10 cellular contexts compared by ENCODE assay signal in genomic region chr9:131635912-131636311, GRCh38.
DNase-seq lines count a peak whose midpoint lies in the region; ATAC-seq and TF ChIP-seq lines count a peak whose summit lies in the region.
"Had no signal": no experiment of that assay in that cellular context is flagged by ENCODE, and none has a peak within 500 bp of the region (broad histone marks: within the 10 kb centered on the region; RNA-seq: fewer than 3 reads in every experiment).

No MANE protein-coding gene starts in this region.

- intact Hi-C loops in esophagus muscularis mucosa (cut with DNase I): no loop called here

- peaks cover 16% of the 10 kb centered on the region for H3K4me1 Mint-ChIP-seq in progenitor cell of endocrine pancreas (ENCODE audit: low read depth)

- H3K4me3 Mint-ChIP-seq in progenitor cell of endocrine pancreas (ENCODE audit: low read depth): no peak overlapping the region

- no peak for ATAC-seq in GM19324 (IDR thresholded peaks at IDR 0.05; ENCODE audit: low FRiP score, unreplicated experiment)

- peaks cover 48% of the 10 kb centered on the region for H3K4me1 ChIP-seq in SJSA1 (replicated peaks)
- peaks cover 14 to 25% (median 20%) of the 10 kb centered on the region in 4 donors for H3K4me1 ChIP-seq in esophagus muscularis mucosa

- no peak for TF ChIP-seq CTCF in esophagus muscularis mucosa (IDR thresholded peaks at IDR 0.05)
- TF ChIP-seq CTCF in progenitor cell of endocrine pancreas (IDR thresholded peaks at IDR 0.05; ENCODE audit: unreplicated experiment): no peak

- H3K27ac Mint-ChIP-seq in progenitor cell of endocrine pancreas: peak overlapping the region; percentile 93

- no peaks in the 10 kb centered on the region for H3K27me3 Mint-ChIP-seq in progenitor cell of endocrine pancreas

- H3K9me3 ChIP-seq in SJSA1 (replicated peaks) (no peaks in the 10 kb centered on the region), esophagus muscularis mucosa (no peaks in the 10 kb centered on the region)
- H3K9me3 ChIP-seq: SJCRH30 had no signal

- no peak for TF ChIP-seq POLR2A in esophagus muscularis mucosa (IDR thresholded peaks at IDR 0.05; ENCODE audit: low read depth)

- peaks cover 13% of the 10 kb centered on the region for H3K36me3 Mint-ChIP-seq in progenitor cell of endocrine pancreas (ENCODE audit: insufficient read depth)

- no peaks in the 10 kb centered on the region for H3K9me3 Mint-ChIP-seq in progenitor cell of endocrine pancreas (ENCODE audit: low read depth)

- no peaks in the 10 kb centered on the region for H3K27me3 ChIP-seq in SJSA1 (replicated peaks)
- H3K27me3 ChIP-seq in esophagus muscularis mucosa: no peaks in the 10 kb centered on the region
- H3K27me3 ChIP-seq: SJCRH30 had no signal

- H3K4me3 ChIP-seq in SJSA1 (no peak overlapping the region), esophagus muscularis mucosa (no peak overlapping the region)
- H3K4me3 ChIP-seq: SJCRH30 had no signal

- WGBS in esophagus muscularis mucosa: 71% methylated on average over 5 of the region's 5 CpGs

- TF ChIP-seq EP300 in esophagus muscularis mucosa (IDR thresholded peaks at IDR 0.05): no peak

- peak; percentile 76 for DNase-seq in CD1c-positive myeloid dendritic cell (ENCODE audit: extremely low spot score)
- DNase-seq in SJSA1 (ENCODE audit: low read depth in 1 of 2, low spot score in 2 of 2): no peak
- no peak for DNase-seq in esophagus muscularis mucosa (ENCODE audit: extremely low spot score)
- DNase-seq in progenitor cell of endocrine pancreas (ENCODE audit: low spot score, unreplicated experiment): no peak
- DNase-seq in GM03348 (ENCODE audit: low spot score): no peak
- no peak for DNase-seq in activated effector memory CD4-positive, alpha-beta T cell treated with anti-CD3 and anti-CD28 coated beads, Interleukin-2, amount 50 U/mL, for 16 hours
- no peak for DNase-seq in NCI-H187 treated with DMSO at 0.1 percent for 48 hours (lab: John Stamatoyannopoulos, UW)
- DNase-seq: NCI-H1092 had no signal

- H3K27ac ChIP-seq in SJSA1: peak overlapping the region; percentile 71
- H3K27ac ChIP-seq in esophagus muscularis mucosa (replicated peaks in 1 of 4): peak overlapping the region; percentile 71 to 78 (median 72)
- H3K27ac ChIP-seq: SJCRH30 had no signal

- H3K36me3 ChIP-seq in SJSA1 (no peaks in the 10 kb centered on the region), esophagus muscularis mucosa (peaks cover 8 to 68% (median 22%) of the 10 kb centered on the region in 4 donors)
